Comparison of ENCODE assay signal across 8 cellular contexts in genomic region chr18:76823166-76823539, GRCh38. TPM values are rescaled to one million over a fixed set of nuclear protein-coding genes. Genes with fewer than 3 reads are reported as not detected.
DNase-seq lines count a peak whose midpoint lies in the region; ATAC-seq and TF ChIP-seq lines count a peak whose summit lies in the region.

No MANE protein-coding gene starts in this region.

- 28% methylated on average over 9 of the region's 25 CpGs for WGBS in SK-N-SH (ENCODE audit: low lambda C conversion rate)
- 6 to 14% methylated on average over 7 to 25 of the region's 25 CpGs for WGBS in testis, 2 donors

- peaks cover 90% of the 10 kb centered on the region for H3K79me2 ChIP-seq in SK-N-SH (ENCODE audit: insufficient read depth)

- intact Hi-C loops in ascending aorta (cut with DNase I) = loop anchor here (2.0 to 10.0 kb wide), 6 partner anchors 20 to 1618 kb away; partner anchors contain the start of genes MBP and PTGR3
- intact Hi-C loops in testis (cut with DNase I; ENCODE audit: low total_unique reads) = no loop called here

- no peak for TF ChIP-seq POLR2A in testis (IDR thresholded peaks at IDR 0.05)

- H3K9me2 ChIP-seq in SK-N-SH = no peaks in the 10 kb centered on the region

- H3K36me3 ChIP-seq in SK-N-SH (replicated peaks in 1 of 2; ENCODE audit: control insufficient read depth in 1 of 2, insufficient read depth in 2 of 2, low read length in 1 of 2) (peaks cover 0 to 6% of the 10 kb centered on the region in 2 experiments), ascending aorta (no peaks in the 10 kb centered on the region), testis (ENCODE audit: low read depth, missing control alignments) (no peaks in the 10 kb centered on the region)

- peak overlapping the region; percentile 60 for H2AFZ ChIP-seq in SK-N-SH (ENCODE audit: low read depth)

- ATAC-seq in SK-N-SH treated with all-trans-retinoic acid at 6 μM for 48 hours (no peak), GM18520 (IDR thresholded peaks at IDR 0.05; ENCODE audit: unreplicated experiment) (no peak)

- H3K4me3 ChIP-seq in SK-N-SH (ENCODE audit: low read depth in 2 of 2, low read length in 1 of 2) (peak overlapping the region; percentile 76 to 85), ascending aorta (peak overlapping the region; percentile 66 to 78), testis (peak overlapping the region; percentile 49 to 90)

- no peak for TF ChIP-seq CTCF in SK-N-SH (IDR thresholded peaks at IDR 0.05)
- TF ChIP-seq CTCF in ascending aorta (IDR thresholded peaks at IDR 0.05) = no peak
- TF ChIP-seq CTCF in testis (IDR thresholded peaks at IDR 0.05) = no peak

- H3K4me2 ChIP-seq in SK-N-SH = peak overlapping the region; percentile 77

- CTCF ChIA-PET in SK-N-SH (lab: Yijun Ruan, JAX) = interaction anchor here (3.3 kb wide), 1 partner anchor 21 kb away, joined by 17 read pairs; no protein-coding TSS in a partner anchor

- H3K27me3 ChIP-seq in SK-N-SH (ENCODE audit: insufficient read depth) (no peaks in the 10 kb centered on the region), ascending aorta (no peaks in the 10 kb centered on the region), layer of hippocampus (ENCODE audit: control insufficient read depth, insufficient read depth, low read length) (no peaks in the 10 kb centered on the region), testis (no peaks in the 10 kb centered on the region)

- H3K27ac ChIP-seq in SK-N-SH (ENCODE audit: low read depth in 2 of 2, low read length in 1 of 2) = peak overlapping the region; percentile 39 to 91; a peak in 3 of 4 replicates
- H3K27ac ChIP-seq in ascending aorta = peak overlapping the region; percentile 70 to 92
- H3K27ac ChIP-seq in layer of hippocampus (ENCODE audit: low read depth, low read length) = peak overlapping the region; percentile 83
- peak overlapping the region; percentile 50 to 96 for H3K27ac ChIP-seq in testis

- POLR2A ChIA-PET in SK-N-SH (lab: Yijun Ruan, JAX) = no interaction called here

- TF ChIP-seq RAD21 in SK-N-SH (IDR thresholded peaks at IDR 0.05; ENCODE audit: low read length) = no peak

- no peaks in the 10 kb centered on the region for H3F3A ChIP-seq in SK-N-SH (replicated peaks; ENCODE audit: insufficient read depth)

- H3K9me3 ChIP-seq in SK-N-SH (no peaks in the 10 kb centered on the region), ascending aorta (no peaks in the 10 kb centered on the region), testis (no peaks in the 10 kb centered on the region)

- H4K20me1 ChIP-seq in SK-N-SH (ENCODE audit: insufficient read depth) = no peaks in the 10 kb centered on the region

- DNase-seq in SK-N-SH = no peak
- DNase-seq in ascending aorta (ENCODE audit: low spot score in 2 of 2) = no peak
- DNase-seq in testis = no peak
- no peak for DNase-seq in stimulated activated naive CD4-positive, alpha-beta T cell (lab: John Stamatoyannopoulos, UW)
- no peak for DNase-seq in GM19240 (ENCODE audit: insufficient read length, low spot score)

- peak overlapping the region; percentile 78 for H3K9ac ChIP-seq in SK-N-SH

- H3K4me1 ChIP-seq in SK-N-SH (ENCODE audit: control insufficient read depth in 1 of 2, insufficient read depth in 2 of 2, low read depth in 1 of 2, low read length in 1 of 2) (peaks cover 3 to 13% of the 10 kb centered on the region in 2 experiments; a peak in 2 of 4 replicates), ascending aorta (peaks cover 0 to 11% of the 10 kb centered on the region in 2 donors), testis (peaks cover 31% of the 10 kb centered on the region)

- TF ChIP-seq EP300 in SK-N-SH (IDR thresholded peaks at IDR 0.05; ENCODE audit: borderline replicate concordance in 1 of 2, low read depth in 1 of 2, low read length in 1 of 2) = no peak

TF ChIP-seq in SK-N-SH, 30 proteins besides CTCF, POLR2A, EP300 and RAD21:
- no peak for TF ChIP-seq PBX3 (IDR thresholded peaks at IDR 0.05)
- no peak for TF ChIP-seq USF2 (IDR thresholded peaks at IDR 0.05; ENCODE audit: borderline replicate concordance, low read depth, low read length)
- TF ChIP-seq MAX (IDR thresholded peaks at IDR 0.05; ENCODE audit: low read depth) = no peak
- TF ChIP-seq FOXJ3 (CRISPR knock-in tag; IDR thresholded peaks at IDR 0.05) = no peak
- TF ChIP-seq MEF2A (IDR thresholded peaks at IDR 0.05; ENCODE audit: borderline replicate concordance, low read depth) = no peak
- TF ChIP-seq RCOR1 (IDR thresholded peaks at IDR 0.05; ENCODE audit: low read length) = no peak
- no peak for TF ChIP-seq FOSL2 (IDR thresholded peaks at IDR 0.05; ENCODE audit: borderline replicate concordance, low read depth)
- TF ChIP-seq GATA2 (CRISPR knock-in tag; IDR thresholded peaks at IDR 0.05) = no peak

TF ChIP-seq in SK-N-SH treated with all-trans-retinoic acid at 6 μM for 48 hours, 23 proteins besides CTCF, POLR2A, EP300 and RAD21:
- TF ChIP-seq BACH2 (CRISPR knock-in tag; IDR thresholded peaks at IDR 0.05; ENCODE audit: borderline replicate concordance) (no peak), ISL1 (CRISPR knock-in tag; IDR thresholded peaks at IDR 0.05) (no peak), ESRRG (CRISPR knock-in tag; IDR thresholded peaks at IDR 0.05) (no peak), ZNF70 (CRISPR knock-in tag; IDR thresholded peaks at IDR 0.05) (no peak), TOX (CRISPR knock-in tag; IDR thresholded peaks at IDR 0.05; ENCODE audit: borderline replicate concordance) (no peak), ZFP30 (CRISPR knock-in tag; IDR thresholded peaks at IDR 0.05) (no peak), TSHZ2 (CRISPR knock-in tag; IDR thresholded peaks at IDR 0.05) (no peak), PATZ1 (CRISPR knock-in tag; IDR thresholded peaks at IDR 0.05; ENCODE audit: borderline replicate concordance) (no peak), ZNF565 (CRISPR knock-in tag; conservative IDR thresholded peaks at IDR 0.05; ENCODE audit: low read depth) (no peak)

RNA-seq across cellular contexts. Expression of gene ZNF236, which starts 0.8 kb away (rescaled TPM):
- 4.2 and 6.0 TPM in 2 replicates for polyA plus RNA-seq in SK-N-SH (2012; rRNA removed)
- 2.4 and 2.9 TPM in 2 replicates for polyA plus RNA-seq in SK-N-SH (2012; cell fraction: cytosol; rRNA removed)
- polyA plus RNA-seq in SK-N-SH (2012; cell fraction: nucleus; rRNA removed) = 18.3 and 18.6 TPM in 2 replicates
- 9.7 TPM for total RNA-seq in ascending aorta
- 10 to 100 TPM; 53.9 to 58.2 TPM for total RNA-seq in testis
- 19.5 TPM for polyA plus RNA-seq in testis (ENCODE audit: insufficient read depth, low read depth, low replicate concordance)
